21 cellular contexts compared by ENCODE assay signal in the genomic region with DNA sequence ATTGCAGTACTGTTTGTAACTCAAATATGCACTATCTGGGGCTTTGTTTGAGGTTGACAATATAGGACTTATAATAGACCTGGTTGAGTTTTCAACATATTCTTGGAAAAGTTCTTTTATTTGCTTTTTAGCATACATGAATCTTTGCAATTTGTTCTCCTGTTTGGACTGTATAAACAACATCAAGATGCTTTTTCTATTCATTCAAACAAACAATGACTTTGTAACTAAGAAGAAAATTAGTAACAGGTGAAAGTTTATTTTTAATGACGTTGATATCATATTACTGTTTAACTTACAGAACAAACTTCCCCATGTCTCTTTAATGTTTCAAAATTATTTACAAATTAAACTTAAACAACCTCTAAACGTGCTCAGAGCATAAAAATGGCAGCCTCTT.
A peak's percentile ranks its signal among the peaks of the same experiment; 100 is the strongest.
DNase-seq lines count a peak whose midpoint lies in the region; ATAC-seq and TF ChIP-seq lines count a peak whose summit lies in the region.
"Had no signal": no experiment of that assay in that cellular context is flagged by ENCODE, and none has a peak within 500 bp of the region (broad histone marks: within the 10 kb centered on the region; RNA-seq: fewer than 3 reads in every experiment).

No MANE protein-coding gene starts in this region.

- TF ChIP-seq CTCF in 22Rv1 (IDR thresholded peaks at IDR 0.05) (no peak), PC-3 (conservative IDR thresholded peaks at IDR 0.05; ENCODE audit: low read depth, low read length) (no peak), hepatocyte (IDR thresholded peaks at IDR 0.05; ENCODE audit: poor library complexity) (no peak), A673 (conservative IDR thresholded peaks at IDR 0.05; ENCODE audit: low read depth, low read length) (no peak)

- CTCF ChIA-PET in PC-3 (lab: Charles Lee), result no interaction called here
- CTCF ChIA-PET in A673 (lab: Charles Lee), result no interaction called here

- 35% methylated on average over 2 of the region's 2 CpGs for WGBS in hepatocyte (ENCODE audit: low lambda C conversion rate, missing lambda C conversion rate)

- H3K27ac ChIP-seq in 22Rv1 (peak overlapping the region; percentile 66), PC-3 (ENCODE audit: low read length) (peak overlapping the region; percentile 37), hepatocyte (peak overlapping the region; percentile 75), A673 (ENCODE audit: low read depth, low read length, poor library complexity, severe bottlenecking) (no peak overlapping the region)

- intact Hi-C loops in PC-3 (cut with micrococcal nuclease) (loop anchor here (1.0 to 2.0 kb wide), 5 partner anchors 37 to 410 kb away; no protein-coding TSS in a partner anchor), A673 (cut with micrococcal nuclease; ENCODE audit: unreplicated experiment) (no loop called here)

- POLR2A ChIA-PET in PC-3 (lab: Charles Lee; ENCODE audit: unreplicated experiment) (no interaction called here), A673 (lab: Charles Lee; ENCODE audit: low non-redundant PET) (no interaction called here)

- H3K4me3 ChIP-seq in PC-3 (ENCODE audit: low read length) (no peak overlapping the region), hepatocyte (no peak overlapping the region), A673 (ENCODE audit: low read depth, low read length, poor library complexity, severe bottlenecking) (no peak overlapping the region)
- H3K4me3 ChIP-seq: GM12878 had no signal

- peak; percentile 19 for DNase-seq in NCI-H69 (lab: John Stamatoyannopoulos, UW)
- DNase-seq in PC-3, result peak; percentile 31
- DNase-seq in hepatocyte (ENCODE audit: low spot score), result peak; percentile 10
- DNase-seq in A673 (ENCODE audit: low spot score), result no peak
- no peak for DNase-seq in T-helper 1 cell
- DNase-seq: ACHN; BE2C; C1 segment of cervical spinal cord; CD4-positive, CD25-positive, alpha-beta regulatory T cell; CD8-positive, alpha-beta memory T cell; COR-L47; DMS 273 treated with DMSO at 0.1 percent for 48 hours; DMS53; DND-41; EL; HCEC 1CT had no signal

- no peaks in the 10 kb centered on the region for H3K9me3 ChIP-seq in PC-3 (ENCODE audit: low read length)
- H3K9me3 ChIP-seq in hepatocyte (ENCODE audit: low read depth), result no peaks in the 10 kb centered on the region
- no peaks in the 10 kb centered on the region for H3K9me3 ChIP-seq in A673 (ENCODE audit: low read depth, low read length, poor library complexity, severe bottlenecking)
- H3K9me3 ChIP-seq: BE2C had no signal

- ATAC-seq in PC-3 (peak; percentile 73), HG03045 (IDR thresholded peaks at IDR 0.05; ENCODE audit: unreplicated experiment) (no peak), GM18861 (IDR thresholded peaks at IDR 0.05; ENCODE audit: unreplicated experiment) (no peak)
- ATAC-seq: GM12878, HepG2 had no signal

- H3K4me1 ChIP-seq in PC-3 (ENCODE audit: insufficient read depth, low read length) (peaks cover 17% of the 10 kb centered on the region), hepatocyte (ENCODE audit: insufficient read depth) (peaks cover 13% of the 10 kb centered on the region), A673 (ENCODE audit: insufficient read depth, low read length, poor library complexity, severe bottlenecking) (no peaks in the 10 kb centered on the region)
- H3K4me1 ChIP-seq: BE2C had no signal

- peak overlapping the region; percentile 16; the same call in 1 of the 2 replicates for H2AFZ ChIP-seq in PC-3 (ENCODE audit: low read length)
- H2AFZ ChIP-seq in hepatocyte, result no peak overlapping the region

- no peaks in the 10 kb centered on the region for H3K79me2 ChIP-seq in PC-3 (ENCODE audit: low read length)
- H3K79me2 ChIP-seq in hepatocyte, result no peaks in the 10 kb centered on the region

- H3K4me2 ChIP-seq in PC-3 (ENCODE audit: low read length), result peak overlapping the region; percentile 28
- no peak overlapping the region for H3K4me2 ChIP-seq in hepatocyte

- H3K36me3 ChIP-seq in PC-3 (ENCODE audit: low read depth, low read length) (no peaks in the 10 kb centered on the region), hepatocyte (replicated peaks; ENCODE audit: insufficient read depth, low read depth) (no peaks in the 10 kb centered on the region), A673 (ENCODE audit: insufficient read depth, low read length, poor library complexity, severe bottlenecking) (no peaks in the 10 kb centered on the region)
- H3K36me3 ChIP-seq: BE2C had no signal

- H4K20me1 ChIP-seq in PC-3 (ENCODE audit: low read length), result no peaks in the 10 kb centered on the region
- H4K20me1 ChIP-seq in hepatocyte (ENCODE audit: insufficient read depth, poor library complexity, severe bottlenecking), result no peaks in the 10 kb centered on the region

- BruUV-seq in PC-3 (replicated peaks; lab: Mats Ljungman, UMichigan) (TSS peak; percentile 60), A673 (replicated peaks; lab: Mats Ljungman, UMichigan) (no TSS peak)

- no peaks in the 10 kb centered on the region for H3F3A ChIP-seq in PC-3 (ENCODE audit: low read length, unreplicated experiment)

- no peak overlapping the region for H3K9ac ChIP-seq in PC-3 (ENCODE audit: low read length)

- H3K9me2 ChIP-seq in PC-3 (replicated peaks; ENCODE audit: low read length), result no peaks in the 10 kb centered on the region
- H3K9me2 ChIP-seq in hepatocyte (replicated peaks; ENCODE audit: insufficient read depth), result no peaks in the 10 kb centered on the region

- no peaks in the 10 kb centered on the region for H3K27me3 ChIP-seq in PC-3 (ENCODE audit: low read length)
- H3K27me3 ChIP-seq in hepatocyte, result no peaks in the 10 kb centered on the region
- no peaks in the 10 kb centered on the region for H3K27me3 ChIP-seq in A673 (replicated peaks; ENCODE audit: insufficient read depth, low read depth, low read length, poor library complexity)
- H3K27me3 ChIP-seq: BE2C had no signal

Comparison
In these comparisons a context has a peak if more than half of its experiments do, and no peak if none do; other contexts are left out.
1. DNase-seq: peak in NCI-H69 (single experiment), PC-3 (single experiment) and hepatocyte (single experiment); none in A673 (single experiment) and T-helper 1 cell (0 of 5).